In genomic region chr5:157348049-157348400, GRCh38 we compare ENCODE assay signal across 1 cellular context.
TF ChIP-seq lines count a peak whose summit lies in the region.

No MANE protein-coding gene starts in this region.

TF ChIP-seq in HCT116, 20 proteins besides CTCF, POLR2A, EP300 and RAD21 (continued from another document):
- no peak for TF ChIP-seq ZBTB33 (IDR thresholded peaks at IDR 0.05; ENCODE audit: extremely low read depth, insufficient replicate concordance, low read length)
